In genomic region chr21:42049578-42050430, GRCh38 we compare ENCODE assay signal across 17 cellular contexts. TPM values are rescaled to one million over a fixed set of nuclear protein-coding genes. Genes with fewer than 3 reads are reported as not detected.
"Had no signal": no experiment of that assay in that cellular context is flagged by ENCODE, and none has a peak within 500 bp of the region (broad histone marks: within the 10 kb centered on the region; RNA-seq: fewer than 3 reads in every experiment).

No MANE protein-coding gene starts in this region.

- FAIRE-seq: frontal cortex had no signal

- H3K4me3 ChIP-seq: adrenal gland, dorsolateral prefrontal cortex, lung had no signal

- H3K36me3 ChIP-seq: adrenal gland had no signal

- H3K9ac ChIP-seq: parathyroid adenoma had no signal

- H3K4me1 ChIP-seq: parathyroid adenoma had no signal

- H2AFZ ChIP-seq: parathyroid adenoma had no signal

- H3K79me2 ChIP-seq: parathyroid adenoma had no signal

- H3K27me3 ChIP-seq: adrenal gland, dorsolateral prefrontal cortex had no signal

- H3K9me3 ChIP-seq: adrenal gland had no signal

- ATAC-seq: left colon had no signal

- H3K27ac ChIP-seq: dorsolateral prefrontal cortex, parathyroid adenoma had no signal

- DNase-seq: activated CD4-positive, alpha-beta T cell treated with anti-CD3 and anti-CD28 coated beads, Interleukin-2, amount 50 U/mL, for 1 hour; adrenal gland; dorsolateral prefrontal cortex; endodermal cell; left colon; midbrain; stimulated activated CD4-positive, alpha-beta T cell treated with anti-CD3 and anti-CD28 coated beads, Interleukin-4, amount 100 ng/mL, for 1 hour; stimulated activated naive CD4-positive, alpha-beta T cell treated with Interleukin-2 at 50 U/mL for 16 hours; trophoblast cell had no signal

RNA-seq across cellular contexts. Expression of gene UMODL1, which starts 21.3 kb away (rescaled TPM):
- total RNA-seq: cardiac septum, epithelial cell of proximal tubule, frontal cortex, myocyte, neural crest cell, renal cortical epithelial cell had no signal
